Comparison of ENCODE assay signal across 17 cellular contexts in the genomic region with DNA sequence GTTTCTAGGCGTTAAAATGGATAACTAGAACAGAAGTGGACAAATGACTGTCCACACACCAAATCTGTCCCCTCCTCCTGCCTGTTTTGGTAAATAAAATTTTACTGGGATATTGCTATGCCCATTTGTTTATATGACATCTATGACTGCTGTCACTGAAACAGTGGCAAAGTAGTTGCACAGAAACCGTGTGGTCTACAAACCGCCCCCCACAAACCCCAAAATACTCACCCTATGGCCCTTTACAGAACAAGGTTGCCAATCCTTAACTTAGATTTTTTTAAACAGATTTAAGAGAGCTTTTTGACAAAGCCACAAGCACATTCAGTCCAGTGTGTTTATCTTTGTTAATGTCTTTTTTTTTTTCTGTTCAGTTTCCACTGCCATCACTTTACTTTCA.
DNase-seq lines count a peak whose midpoint lies in the region; ATAC-seq and TF ChIP-seq lines count a peak whose summit lies in the region.
"Had no signal": no experiment of that assay in that cellular context is flagged by ENCODE, and none has a peak within 500 bp of the region (broad histone marks: within the 10 kb centered on the region; RNA-seq: fewer than 3 reads in every experiment).

No MANE protein-coding gene starts in this region.

- no peak overlapping the region for H3K4me3 ChIP-seq in neuronal stem cell (ENCODE audit: low read length in 2 of 2)
- H3K4me3 ChIP-seq: GM12878, GM23248 had no signal

- peak overlapping the region; percentile 79 for H3K27ac Mint-ChIP-seq in glutamatergic neuron (ENCODE audit: unreplicated experiment)
- peak overlapping the region; percentile 33 for H3K27ac Mint-ChIP-seq in nephron progenitor cell
- H3K27ac Mint-ChIP-seq: CD4-positive, alpha-beta memory T cell had no signal

- H3K14ac ChIP-seq in neuronal stem cell (ENCODE audit: low read length): no peak overlapping the region

- ATAC-seq in HG03159 (IDR thresholded peaks at IDR 0.05; ENCODE audit: unreplicated experiment): no peak
- ATAC-seq: GM12878 had no signal

- no CpG with 5 or more reads among the region's 3 CpGs for WGBS in neuronal stem cell (ENCODE audit: extremely low coverage in 2 of 2, insufficient read length in 2 of 2, insufficient replicate concordance in 1 of 2), 2 donors

- H3K4ac ChIP-seq in neuronal stem cell (ENCODE audit: low read length): no peak overlapping the region

- TF ChIP-seq CTCF in glutamatergic neuron (IDR thresholded peaks at IDR 0.05; ENCODE audit: partially characterized antibody, unreplicated experiment) (no peak), nephron progenitor cell (IDR thresholded peaks at IDR 0.05) (no peak)

- no peak overlapping the region for H3K23ac ChIP-seq in neuronal stem cell (ENCODE audit: low read depth, low read length, poor library complexity)

- DNase-seq in glutamatergic neuron (no peak), nephron progenitor cell (no peak), neuronal stem cell (ENCODE audit: low spot score) (no peak), mesenteric fat pad (ENCODE audit: low spot score) (no peak), DMS153 treated with DMSO at 0.1 percent for 48 hours (lab: John Stamatoyannopoulos, UW; ENCODE audit: unreplicated experiment) (no peak)
- DNase-seq: C1 segment of cervical spinal cord; CD4-positive, alpha-beta memory T cell; COR-L47; DMS153; DMS79; EL; GDM1; GM23248; H7; HCEC 1CT had no signal

- H3K18ac ChIP-seq in neuronal stem cell (ENCODE audit: low read length): no peak overlapping the region

- no peak overlapping the region for H4K8ac ChIP-seq in neuronal stem cell (ENCODE audit: low read depth, low read length)

- peaks cover 8 to 36% of the 10 kb centered on the region in 2 donors for H3K4me1 ChIP-seq in neuronal stem cell (ENCODE audit: control insufficient read depth in 2 of 2, insufficient read depth in 1 of 2, low read depth in 1 of 2, low read length in 2 of 2)

- no peaks in the 10 kb centered on the region for H3K36me3 Mint-ChIP-seq in glutamatergic neuron (ENCODE audit: unreplicated experiment)
- no peaks in the 10 kb centered on the region for H3K36me3 Mint-ChIP-seq in nephron progenitor cell (ENCODE audit: low read depth)
- H3K36me3 Mint-ChIP-seq: CD4-positive, alpha-beta memory T cell had no signal

- H2AFZ ChIP-seq in neuronal stem cell (ENCODE audit: low read length): peak overlapping the region; percentile 61
- H2AFZ ChIP-seq: GM23248 had no signal

- H3K79me1 ChIP-seq in neuronal stem cell (ENCODE audit: low read depth, low read length): peaks cover 1% of the 10 kb centered on the region

- H4K91ac ChIP-seq in neuronal stem cell (ENCODE audit: low read depth, low read length, poor library complexity): no peak overlapping the region

- no peak overlapping the region for H3K4me3 Mint-ChIP-seq in glutamatergic neuron (ENCODE audit: unreplicated experiment)
- H3K4me3 Mint-ChIP-seq in nephron progenitor cell: no peak overlapping the region
- H3K4me3 Mint-ChIP-seq: CD4-positive, alpha-beta memory T cell had no signal

- peaks cover 59% of the 10 kb centered on the region for H3K4me1 Mint-ChIP-seq in glutamatergic neuron (ENCODE audit: low read depth, unreplicated experiment)
- peaks cover 72% of the 10 kb centered on the region for H3K4me1 Mint-ChIP-seq in nephron progenitor cell
- H3K4me1 Mint-ChIP-seq: CD4-positive, alpha-beta memory T cell had no signal

- no peaks in the 10 kb centered on the region for H3K27me3 ChIP-seq in neuronal stem cell (ENCODE audit: control insufficient read depth in 3 of 3, insufficient read depth in 3 of 3, low read depth in 1 of 3, low read length in 3 of 3)

- H2BK5ac ChIP-seq in neuronal stem cell (ENCODE audit: low read length): no peak overlapping the region

- peaks cover 9% of the 10 kb centered on the region for H3K9me3 Mint-ChIP-seq in glutamatergic neuron (ENCODE audit: unreplicated experiment)
- peaks cover 4% of the 10 kb centered on the region for H3K9me3 Mint-ChIP-seq in nephron progenitor cell
- H3K9me3 Mint-ChIP-seq: CD4-positive, alpha-beta memory T cell had no signal

- no peak overlapping the region for H2AK5ac ChIP-seq in neuronal stem cell (ENCODE audit: low read depth, low read length)

- H2BK120ac ChIP-seq in neuronal stem cell (ENCODE audit: low read depth, low read length): no peak overlapping the region

- H3K4me2 ChIP-seq in neuronal stem cell (ENCODE audit: insufficient read depth, low read length, poor library complexity, severe bottlenecking): no peak overlapping the region

- peaks cover 0 to 3% of the 10 kb centered on the region in 2 donors for H3K9me3 ChIP-seq in neuronal stem cell (replicated peaks in 1 of 2; ENCODE audit: control insufficient read depth in 2 of 2, insufficient read depth in 1 of 2, low read depth in 1 of 2, low read length in 2 of 2)

- no peak overlapping the region for H2BK12ac ChIP-seq in neuronal stem cell (ENCODE audit: low read length)

- H3K27me3 Mint-ChIP-seq in glutamatergic neuron (ENCODE audit: unreplicated experiment) (peaks cover 8% of the 10 kb centered on the region), nephron progenitor cell (ENCODE audit: low read depth, poor library complexity) (peaks cover 15% of the 10 kb centered on the region)

- H3K9ac ChIP-seq in neuronal stem cell (ENCODE audit: low read depth, low read length, poor library complexity): no peak overlapping the region
- H3K9ac ChIP-seq: GM23248 had no signal

- H3K27ac ChIP-seq in neuronal stem cell (replicated peaks; ENCODE audit: low read length): no peak overlapping the region
- H3K27ac ChIP-seq: GM23248 had no signal

- no peak overlapping the region for H2BK15ac ChIP-seq in neuronal stem cell (ENCODE audit: low read length)

- no peaks in the 10 kb centered on the region for H3K36me3 ChIP-seq in neuronal stem cell (replicated peaks in 1 of 2; ENCODE audit: control insufficient read depth in 2 of 2, insufficient read depth in 2 of 2, low read length in 2 of 2)
